In the genomic region with DNA sequence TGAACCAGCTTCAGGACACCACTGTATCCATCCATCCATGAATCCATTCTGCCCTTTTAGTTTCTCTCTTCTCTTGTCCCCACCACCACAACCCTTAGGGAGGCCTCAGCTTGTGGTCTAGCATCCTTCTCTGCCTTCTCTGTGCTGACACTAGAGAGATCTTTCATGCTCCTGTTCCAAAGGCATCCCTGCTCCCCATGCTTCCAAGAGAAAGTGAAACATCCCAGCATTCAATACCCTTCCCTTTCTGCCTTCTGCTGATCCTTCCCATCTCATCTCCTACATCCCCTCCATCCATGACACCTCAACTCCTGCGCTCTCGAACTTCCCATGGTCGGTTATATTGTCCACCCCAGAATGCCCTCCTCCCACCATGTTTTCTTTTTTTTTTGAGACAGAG, we compare ENCODE assay signal across 30 cellular contexts.
"Had no signal": no experiment of that assay in that cellular context is flagged by ENCODE, and none has a peak within 500 bp of the region (broad histone marks: within the 10 kb centered on the region; RNA-seq: fewer than 3 reads in every experiment).

No MANE protein-coding gene starts in this region.

- H3K27me3 ChIP-seq: ascending aorta, breast epithelium, cardiac muscle cell, dorsolateral prefrontal cortex, esophagus squamous epithelium, gastroesophageal sphincter had no signal

- H3K27me3 Mint-ChIP-seq: brain, T-helper 17 cell had no signal

- ATAC-seq: activated naive CD4-positive, alpha-beta T cell treated with anti-CD3 and anti-CD28 coated beads, Interleukin-2, amount 50 U/mL, for 72 hours; activated T-cell treated with anti-CD3 and anti-CD28 coated beads, Interleukin-2, amount 50 U/mL, for 72 hours; gastroesophageal sphincter; heart right ventricle; T-helper 17 cell had no signal

- H3K36me3 Mint-ChIP-seq: activated naive CD4-positive, alpha-beta T cell treated with anti-CD3 and anti-CD28 coated beads, Interleukin-2, amount 10 ng/mL, durations not matched to agents 7 days and 5 days; activated naive CD4-positive, alpha-beta T cell treated with anti-CD3 and anti-CD28 coated beads, Interleukin-2, amount 50 U/mL, for 72 hours; activated naive CD8-positive, alpha-beta T cell treated with anti-CD3 and anti-CD28 coated beads, Interleukin-2, amount 10 ng/mL, durations not matched to agents 7 days and 5 days had no signal

- DNase-seq: activated CD4-positive, alpha-beta memory T cell treated with anti-CD3 and anti-CD28 coated beads, Interleukin-2, amount 10 ng/mL, durations not matched to agents 7 days and 5 days; activated CD4-positive, alpha-beta T cell treated with anti-CD3 and anti-CD28 coated beads for 1 hour; activated CD4-positive, alpha-beta T cell treated with anti-CD3 and anti-CD28 coated beads for 4 hours; activated CD4-positive, alpha-beta T cell treated with anti-CD3 and anti-CD28 coated beads, Interleukin-2, amount 10 ng/mL, durations not matched to agents 7 days and 5 days; activated CD4-positive, alpha-beta T cell treated with anti-CD3 and anti-CD28 coated beads, Interleukin-2, amount 50 U/mL, for 4 hours; activated CD8-positive, alpha-beta memory T cell treated with anti-CD3 and anti-CD28 coated beads for 24 hours; activated gamma-delta T cell; activated naive CD4-positive, alpha-beta T cell; activated naive CD4-positive, alpha-beta T cell treated with anti-CD3 and anti-CD28 coated beads, Interleukin-2, amount 10 ng/mL, durations not matched to agents 7 days and 5 days; activated naive CD8-positive, alpha-beta T cell treated with anti-CD3 and anti-CD28 coated beads, Interleukin-2, amount 10 ng/mL, durations not matched to agents 7 days and 5 days; activated T-cell treated with anti-CD3 and anti-CD28 coated beads, Interleukin-2, amount 50 U/mL, for 72 hours; central memory CD4-positive, alpha-beta T cell; dorsolateral prefrontal cortex; effector memory CD4-positive, alpha-beta T cell; endodermal cell; erythroblast; esophagus squamous epithelium; foreskin melanocyte; heart right ventricle; T-helper 1 cell; T-helper 17 cell had no signal

- H3K4me3 Mint-ChIP-seq: activated CD4-positive, alpha-beta memory T cell treated with anti-CD3 and anti-CD28 coated beads, Interleukin-2, amount 10 ng/mL, durations not matched to agents 7 days and 5 days; activated CD4-positive, alpha-beta T cell treated with anti-CD3 and anti-CD28 coated beads, Interleukin-2, amount 10 ng/mL, durations not matched to agents 7 days and 5 days; activated naive CD4-positive, alpha-beta T cell treated with anti-CD3 and anti-CD28 coated beads, Interleukin-2, amount 10 ng/mL, durations not matched to agents 7 days and 5 days; activated naive CD8-positive, alpha-beta T cell treated with anti-CD3 and anti-CD28 coated beads, Interleukin-2, amount 10 ng/mL, durations not matched to agents 7 days and 5 days; activated T-cell treated with anti-CD3 and anti-CD28 coated beads, Interleukin-2, amount 50 U/mL, for 72 hours; brain; dendritic cell treated with granulocyte-macrophage colony-stimulating factor and Interleukin-4, amounts not matched to agents 40 ng/mL and 50 ng/mL, for 4 days; endodermal cell; T-helper 17 cell; T-helper 2 cell treated with Interferon-gamma antibody and Interleukin-4, amounts not matched to agents 5 μg/mL and 100 μg/mL, for 36 hours had no signal

- H3K9me3 ChIP-seq: ascending aorta, breast epithelium, esophagus squamous epithelium, gastroesophageal sphincter, heart right ventricle had no signal

- H3K27ac ChIP-seq: ascending aorta, breast epithelium, cardiac muscle cell, coronary artery, dorsolateral prefrontal cortex, esophagus squamous epithelium, gastroesophageal sphincter, heart right ventricle had no signal

- H3K4me3 ChIP-seq: ascending aorta, breast epithelium, cardiac muscle cell, coronary artery, dorsolateral prefrontal cortex, esophagus squamous epithelium, gastroesophageal sphincter, heart right ventricle had no signal

- H3K9me3 Mint-ChIP-seq: activated CD4-positive, alpha-beta memory T cell treated with anti-CD3 and anti-CD28 coated beads, Interleukin-2, amount 10 ng/mL, durations not matched to agents 7 days and 5 days; activated CD4-positive, alpha-beta T cell treated with anti-CD3 and anti-CD28 coated beads, Interleukin-2, amount 10 ng/mL, durations not matched to agents 7 days and 5 days; activated naive CD4-positive, alpha-beta T cell treated with anti-CD3 and anti-CD28 coated beads, Interleukin-2, amount 10 ng/mL, durations not matched to agents 7 days and 5 days; activated naive CD4-positive, alpha-beta T cell treated with anti-CD3 and anti-CD28 coated beads, Interleukin-2, amount 50 U/mL, for 72 hours; activated naive CD8-positive, alpha-beta T cell treated with anti-CD3 and anti-CD28 coated beads, Interleukin-2, amount 10 ng/mL, durations not matched to agents 7 days and 5 days; activated T-cell treated with anti-CD3 and anti-CD28 coated beads, Interleukin-2, amount 50 U/mL, for 72 hours; brain; dendritic cell treated with granulocyte-macrophage colony-stimulating factor and Interleukin-4, amounts not matched to agents 40 ng/mL and 50 ng/mL, for 4 days; endodermal cell; T-helper 2 cell treated with Interferon-gamma antibody and Interleukin-4, amounts not matched to agents 5 μg/mL and 100 μg/mL, for 36 hours had no signal

- H3K27ac Mint-ChIP-seq: activated CD4-positive, alpha-beta memory T cell treated with anti-CD3 and anti-CD28 coated beads, Interleukin-2, amount 10 ng/mL, durations not matched to agents 7 days and 5 days; activated CD4-positive, alpha-beta T cell treated with anti-CD3 and anti-CD28 coated beads, Interleukin-2, amount 10 ng/mL, durations not matched to agents 7 days and 5 days; activated naive CD4-positive, alpha-beta T cell treated with anti-CD3 and anti-CD28 coated beads, Interleukin-2, amount 10 ng/mL, durations not matched to agents 7 days and 5 days; activated naive CD4-positive, alpha-beta T cell treated with anti-CD3 and anti-CD28 coated beads, Interleukin-2, amount 50 U/mL, for 72 hours; activated naive CD8-positive, alpha-beta T cell treated with anti-CD3 and anti-CD28 coated beads, Interleukin-2, amount 10 ng/mL, durations not matched to agents 7 days and 5 days; activated T-cell treated with anti-CD3 and anti-CD28 coated beads, Interleukin-2, amount 50 U/mL, for 72 hours; dendritic cell treated with granulocyte-macrophage colony-stimulating factor and Interleukin-4, amounts not matched to agents 40 ng/mL and 50 ng/mL, for 4 days; endodermal cell; T-helper 17 cell; T-helper 2 cell treated with Interferon-gamma antibody and Interleukin-4, amounts not matched to agents 5 μg/mL and 100 μg/mL, for 36 hours had no signal

- H3K36me3 ChIP-seq: ascending aorta, breast epithelium, cardiac muscle cell had no signal
